ENCODE assay signal across 1 cellular context in genomic region chr10:84138478-84139125, GRCh38.
TF ChIP-seq lines count a peak whose summit lies in the region.

No MANE protein-coding gene starts in this region.

TF ChIP-seq in K562, 482 proteins besides CTCF, POLR2A, EP300 and RAD21 (continued from another document and continues in another):
- peak; percentile 58 for TF ChIP-seq ZBTB33 (CRISPR knock-in tag; IDR thresholded peaks at IDR 0.05)
- no peak for TF ChIP-seq BCOR (IDR thresholded peaks at IDR 0.05)
- TF ChIP-seq ZNF354B (CRISPR knock-in tag; IDR thresholded peaks at IDR 0.05): no peak
- TF ChIP-seq PHF20 (IDR thresholded peaks at IDR 0.05; ENCODE audit: partially characterized antibody): no peak
- peak; percentile 38; the same call in 1 of the 2 replicates for TF ChIP-seq MBD1 (CRISPR knock-in tag; IDR thresholded peaks at IDR 0.05)
- no peak for TF ChIP-seq ZNF518B (CRISPR knock-in tag; IDR thresholded peaks at IDR 0.05)
- no peak for TF ChIP-seq ILF3 (IDR thresholded peaks at IDR 0.05; ENCODE audit: borderline replicate concordance)
- TF ChIP-seq VEZF1 (CRISPR knock-in tag; IDR thresholded peaks at IDR 0.05): no peak
- TF ChIP-seq, protein P1, sequence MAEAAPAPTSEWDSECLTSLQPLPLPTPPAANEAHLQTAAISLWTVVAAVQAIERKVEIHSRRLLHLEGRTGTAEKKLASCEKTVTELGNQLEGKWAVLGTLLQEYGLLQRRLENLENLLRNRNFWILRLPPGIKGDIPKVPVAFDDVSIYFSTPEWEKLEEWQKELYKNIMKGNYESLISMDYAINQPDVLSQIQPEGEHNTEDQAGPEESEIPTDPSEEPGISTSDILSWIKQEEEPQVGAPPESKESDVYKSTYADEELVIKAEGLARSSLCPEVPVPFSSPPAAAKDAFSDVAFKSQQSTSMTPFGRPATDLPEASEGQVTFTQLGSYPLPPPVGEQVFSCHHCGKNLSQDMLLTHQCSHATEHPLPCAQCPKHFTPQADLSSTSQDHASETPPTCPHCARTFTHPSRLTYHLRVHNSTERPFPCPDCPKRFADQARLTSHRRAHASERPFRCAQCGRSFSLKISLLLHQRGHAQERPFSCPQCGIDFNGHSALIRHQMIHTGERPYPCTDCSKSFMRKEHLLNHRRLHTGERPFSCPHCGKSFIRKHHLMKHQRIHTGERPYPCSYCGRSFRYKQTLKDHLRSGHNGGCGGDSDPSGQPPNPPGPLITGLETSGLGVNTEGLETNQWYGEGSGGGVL (CRISPR knock-in tag; IDR thresholded peaks at IDR 0.05): no peak
- no peak for TF ChIP-seq HOXB6 (CRISPR knock-in tag; IDR thresholded peaks at IDR 0.05; ENCODE audit: borderline replicate concordance)
- TF ChIP-seq, protein P2, sequence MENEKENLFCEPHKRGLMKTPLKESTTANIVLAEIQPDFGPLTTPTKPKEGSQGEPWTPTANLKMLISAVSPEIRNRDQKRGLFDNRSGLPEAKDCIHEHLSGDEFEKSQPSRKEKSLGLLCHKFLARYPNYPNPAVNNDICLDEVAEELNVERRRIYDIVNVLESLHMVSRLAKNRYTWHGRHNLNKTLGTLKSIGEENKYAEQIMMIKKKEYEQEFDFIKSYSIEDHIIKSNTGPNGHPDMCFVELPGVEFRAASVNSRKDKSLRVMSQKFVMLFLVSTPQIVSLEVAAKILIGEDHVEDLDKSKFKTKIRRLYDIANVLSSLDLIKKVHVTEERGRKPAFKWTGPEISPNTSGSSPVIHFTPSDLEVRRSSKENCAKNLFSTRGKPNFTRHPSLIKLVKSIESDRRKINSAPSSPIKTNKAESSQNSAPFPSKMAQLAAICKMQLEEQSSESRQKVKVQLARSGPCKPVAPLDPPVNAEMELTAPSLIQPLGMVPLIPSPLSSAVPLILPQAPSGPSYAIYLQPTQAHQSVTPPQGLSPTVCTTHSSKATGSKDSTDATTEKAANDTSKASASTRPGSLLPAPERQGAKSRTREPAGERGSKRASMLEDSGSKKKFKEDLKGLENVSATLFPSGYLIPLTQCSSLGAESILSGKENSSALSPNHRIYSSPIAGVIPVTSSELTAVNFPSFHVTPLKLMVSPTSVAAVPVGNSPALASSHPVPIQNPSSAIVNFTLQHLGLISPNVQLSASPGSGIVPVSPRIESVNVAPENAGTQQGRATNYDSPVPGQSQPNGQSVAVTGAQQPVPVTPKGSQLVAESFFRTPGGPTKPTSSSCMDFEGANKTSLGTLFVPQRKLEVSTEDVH (IDR thresholded peaks at IDR 0.05; ENCODE audit: low read depth, partially characterized antibody): no peak
- no peak for TF ChIP-seq MED1 (CRISPR knock-in tag; IDR thresholded peaks at IDR 0.05; ENCODE audit: borderline replicate concordance)
- TF ChIP-seq CUX1 (CRISPR knock-in tag; IDR thresholded peaks at IDR 0.05): peak; percentile 72; the same call in 1 of the 2 replicates
- no peak for TF ChIP-seq MEIS2 (IDR thresholded peaks at IDR 0.05; ENCODE audit: partially characterized antibody)
- TF ChIP-seq ZNF384 (IDR thresholded peaks at IDR 0.05; ENCODE audit: low read depth, low read length): no peak
- no peak for TF ChIP-seq SIRT6 (IDR thresholded peaks at IDR 0.05; ENCODE audit: low read depth, low read length)
- TF ChIP-seq, protein P3, sequence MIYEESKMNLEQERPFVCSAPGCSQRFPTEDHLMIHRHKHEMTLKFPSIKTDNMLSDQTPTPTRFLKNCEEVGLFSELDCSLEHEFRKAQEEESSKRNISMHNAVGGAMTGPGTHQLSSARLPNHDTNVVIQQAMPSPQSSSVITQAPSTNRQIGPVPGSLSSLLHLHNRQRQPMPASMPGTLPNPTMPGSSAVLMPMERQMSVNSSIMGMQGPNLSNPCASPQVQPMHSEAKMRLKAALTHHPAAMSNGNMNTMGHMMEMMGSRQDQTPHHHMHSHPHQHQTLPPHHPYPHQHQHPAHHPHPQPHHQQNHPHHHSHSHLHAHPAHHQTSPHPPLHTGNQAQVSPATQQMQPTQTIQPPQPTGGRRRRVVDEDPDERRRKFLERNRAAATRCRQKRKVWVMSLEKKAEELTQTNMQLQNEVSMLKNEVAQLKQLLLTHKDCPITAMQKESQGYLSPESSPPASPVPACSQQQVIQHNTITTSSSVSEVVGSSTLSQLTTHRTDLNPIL (CRISPR knock-in tag; IDR thresholded peaks at IDR 0.05): no peak
- TF ChIP-seq CBFB (CRISPR knock-in tag; IDR thresholded peaks at IDR 0.05): no peak
- TF ChIP-seq DPF2 (IDR thresholded peaks at IDR 0.05): peak; percentile 56
- no peak for TF ChIP-seq PHF8 (IDR thresholded peaks at IDR 0.05; ENCODE audit: borderline replicate concordance, low read length)
- no peak; the same call in 1 of the 2 replicates for TF ChIP-seq ZNF79 (CRISPR knock-in tag; IDR thresholded peaks at IDR 0.05; ENCODE audit: low read depth)
- TF ChIP-seq LEF1 (IDR thresholded peaks at IDR 0.05): peak; percentile 66
- TF ChIP-seq SMAD4 (CRISPR knock-in tag; conservative IDR thresholded peaks at IDR 0.05): no peak
- TF ChIP-seq ETV1 (tag; conservative IDR thresholded peaks at IDR 0.05; ENCODE audit: low read depth): 0 out of 2 replicates have a peak, but pooled peaks have one; percentile 23
- TF ChIP-seq ZNF586 (CRISPR knock-in tag; conservative IDR thresholded peaks at IDR 0.05): no peak
- no peak for TF ChIP-seq HOMEZ (CRISPR knock-in tag; IDR thresholded peaks at IDR 0.05)
- no peak for TF ChIP-seq ZBED1 (IDR thresholded peaks at IDR 0.05)
- TF ChIP-seq ZNF644 (tag; IDR thresholded peaks at IDR 0.05; ENCODE audit: low read depth): no peak
- TF ChIP-seq RBM17 (IDR thresholded peaks at IDR 0.05; ENCODE audit: borderline replicate concordance, low read depth, low read length): no peak
- no peak for TF ChIP-seq STAG1 (CRISPR knock-in tag; IDR thresholded peaks at IDR 0.05; ENCODE audit: borderline replicate concordance)
- TF ChIP-seq ADNP (tag; IDR thresholded peaks at IDR 0.05): peak; percentile 84
- no peak for TF ChIP-seq SMARCE1 (IDR thresholded peaks at IDR 0.05)
- no peak for TF ChIP-seq CHD4 (IDR thresholded peaks at IDR 0.05; ENCODE audit: insufficient read depth, insufficient replicate concordance, low read depth, low read length, poor library complexity, severe bottlenecking)
- TF ChIP-seq CBX1 (IDR thresholded peaks at IDR 0.05; ENCODE audit: low read depth): no peak
